16 cellular contexts compared by ENCODE assay signal in genomic region chr10:57654856-57655255, GRCh38.
DNase-seq lines count a peak whose midpoint lies in the region; ATAC-seq and TF ChIP-seq lines count a peak whose summit lies in the region.
"Had no signal": no experiment of that assay in that cellular context is flagged by ENCODE, and none has a peak within 500 bp of the region (broad histone marks: within the 10 kb centered on the region; RNA-seq: fewer than 3 reads in every experiment).

No MANE protein-coding gene starts in this region.

- POLR2A ChIA-PET in activated CD4-positive, alpha-beta T cell treated with anti-CD3 and anti-CD28 coated beads, Interleukin-2, amount 10 ng/mL, durations not matched to agents 7 days and 5 days (lab: Charles Lee), result no interaction called here

- ATAC-seq in GM19324 (IDR thresholded peaks at IDR 0.05; ENCODE audit: low FRiP score, unreplicated experiment) (peak; percentile 57), HG03025 (IDR thresholded peaks at IDR 0.05; ENCODE audit: low FRiP score, unreplicated experiment) (peak; percentile 55), HG02588 (IDR thresholded peaks at IDR 0.05; ENCODE audit: unreplicated experiment) (no peak)
- no peak for ATAC-seq in stimulated activated naive CD8-positive, alpha-beta T cell treated with anti-CD3 and anti-CD28 coated beads, Interleukin-15, amount 100 ng/mL, for 72 hours

- no peaks in the 10 kb centered on the region for H3K27me3 Mint-ChIP-seq in stimulated activated naive CD8-positive, alpha-beta T cell treated with anti-CD3 and anti-CD28 coated beads, Interleukin-15, amount 100 ng/mL, for 72 hours
- no peaks in the 10 kb centered on the region for H3K27me3 Mint-ChIP-seq in activated CD4-positive, alpha-beta T cell treated with anti-CD3 and anti-CD28 coated beads, Interleukin-2, amount 10 ng/mL, durations not matched to agents 7 days and 5 days

- H3K36me3 ChIP-seq in WERI-Rb-1, result no peaks in the 10 kb centered on the region
- H3K36me3 ChIP-seq: BE2C, SJCRH30 had no signal

- H3K27ac Mint-ChIP-seq in stimulated activated naive CD8-positive, alpha-beta T cell treated with anti-CD3 and anti-CD28 coated beads, Interleukin-15, amount 100 ng/mL, for 72 hours, result no peak overlapping the region
- no peak overlapping the region for H3K27ac Mint-ChIP-seq in activated CD4-positive, alpha-beta T cell treated with anti-CD3 and anti-CD28 coated beads, Interleukin-2, amount 10 ng/mL, durations not matched to agents 7 days and 5 days

- H3K36me3 Mint-ChIP-seq in activated CD4-positive, alpha-beta T cell treated with anti-CD3 and anti-CD28 coated beads, Interleukin-2, amount 10 ng/mL, durations not matched to agents 7 days and 5 days (ENCODE audit: low read depth), result no peaks in the 10 kb centered on the region

- H3K9me3 Mint-ChIP-seq in stimulated activated naive CD8-positive, alpha-beta T cell treated with anti-CD3 and anti-CD28 coated beads, Interleukin-15, amount 100 ng/mL, for 72 hours, result peaks cover 0 to 9% of the 10 kb centered on the region in 2 donors
- H3K9me3 Mint-ChIP-seq in activated CD4-positive, alpha-beta T cell treated with anti-CD3 and anti-CD28 coated beads, Interleukin-2, amount 10 ng/mL, durations not matched to agents 7 days and 5 days, result no peaks in the 10 kb centered on the region

- peaks cover 70% of the 10 kb centered on the region for H3K27me3 ChIP-seq in WERI-Rb-1 (ENCODE audit: insufficient read depth, low read depth, severe bottlenecking)
- H3K27me3 ChIP-seq: BE2C, SJCRH30 had no signal

- H3K9me3 ChIP-seq in WERI-Rb-1 (ENCODE audit: severe bottlenecking), result no peaks in the 10 kb centered on the region
- H3K9me3 ChIP-seq: BE2C, SJCRH30 had no signal

- H3K4me3 Mint-ChIP-seq in stimulated activated naive CD8-positive, alpha-beta T cell treated with anti-CD3 and anti-CD28 coated beads, Interleukin-15, amount 100 ng/mL, for 72 hours, result no peak overlapping the region
- no peak overlapping the region for H3K4me3 Mint-ChIP-seq in activated CD4-positive, alpha-beta T cell treated with anti-CD3 and anti-CD28 coated beads, Interleukin-2, amount 10 ng/mL, durations not matched to agents 7 days and 5 days

- no peak overlapping the region for H3K27ac ChIP-seq in WERI-Rb-1
- H3K27ac ChIP-seq: SJCRH30 had no signal

- DNase-seq in WERI-Rb-1 (peak; percentile 11), mucosa of gallbladder (ENCODE audit: low spot score) (no peak)
- DNase-seq in stimulated activated naive CD8-positive, alpha-beta T cell treated with anti-CD3 and anti-CD28 coated beads, Interleukin-15, amount 100 ng/mL, for 72 hours, result no peak
- no peak for DNase-seq in activated CD4-positive, alpha-beta T cell treated with anti-CD3 and anti-CD28 coated beads, Interleukin-2, amount 10 ng/mL, durations not matched to agents 7 days and 5 days
- DNase-seq: BE2C, DMS79, KG1, NCI-H1105, NCI-H2029 treated with DMSO at 0.1 percent for 48 hours, NCI-H345, OCI-M1, SJCRH30, T-helper 1 cell had no signal

- TF ChIP-seq CTCF in WERI-Rb-1 (IDR thresholded peaks at IDR 0.05; ENCODE audit: low read depth, low read length), result no peak

- no peaks in the 10 kb centered on the region for H3K4me1 Mint-ChIP-seq in stimulated activated naive CD8-positive, alpha-beta T cell treated with anti-CD3 and anti-CD28 coated beads, Interleukin-15, amount 100 ng/mL, for 72 hours
- H3K4me1 Mint-ChIP-seq in activated CD4-positive, alpha-beta T cell treated with anti-CD3 and anti-CD28 coated beads, Interleukin-2, amount 10 ng/mL, durations not matched to agents 7 days and 5 days, result no peaks in the 10 kb centered on the region

- CTCF ChIA-PET in activated CD4-positive, alpha-beta T cell treated with anti-CD3 and anti-CD28 coated beads, Interleukin-2, amount 10 ng/mL, durations not matched to agents 7 days and 5 days (lab: Charles Lee), result no interaction called here

- no peak overlapping the region for H3K4me3 ChIP-seq in WERI-Rb-1 (ENCODE audit: low read depth, low read length)
- H3K4me3 ChIP-seq: SJCRH30 had no signal

Comparison
In these comparisons a context has a peak if more than half of its experiments do, and no peak if none do; other contexts are left out.
1. ATAC-seq: peak in GM19324 (single experiment) and HG03025 (single experiment); none in stimulated activated naive CD8-positive, alpha-beta T cell treated with anti-CD3 and anti-CD28 coated beads, Interleukin-15, amount 100 ng/mL, for 72 hours (single experiment) and HG02588 (single experiment).